ENCODE assay signal across 9 cellular contexts in the genomic region with DNA sequence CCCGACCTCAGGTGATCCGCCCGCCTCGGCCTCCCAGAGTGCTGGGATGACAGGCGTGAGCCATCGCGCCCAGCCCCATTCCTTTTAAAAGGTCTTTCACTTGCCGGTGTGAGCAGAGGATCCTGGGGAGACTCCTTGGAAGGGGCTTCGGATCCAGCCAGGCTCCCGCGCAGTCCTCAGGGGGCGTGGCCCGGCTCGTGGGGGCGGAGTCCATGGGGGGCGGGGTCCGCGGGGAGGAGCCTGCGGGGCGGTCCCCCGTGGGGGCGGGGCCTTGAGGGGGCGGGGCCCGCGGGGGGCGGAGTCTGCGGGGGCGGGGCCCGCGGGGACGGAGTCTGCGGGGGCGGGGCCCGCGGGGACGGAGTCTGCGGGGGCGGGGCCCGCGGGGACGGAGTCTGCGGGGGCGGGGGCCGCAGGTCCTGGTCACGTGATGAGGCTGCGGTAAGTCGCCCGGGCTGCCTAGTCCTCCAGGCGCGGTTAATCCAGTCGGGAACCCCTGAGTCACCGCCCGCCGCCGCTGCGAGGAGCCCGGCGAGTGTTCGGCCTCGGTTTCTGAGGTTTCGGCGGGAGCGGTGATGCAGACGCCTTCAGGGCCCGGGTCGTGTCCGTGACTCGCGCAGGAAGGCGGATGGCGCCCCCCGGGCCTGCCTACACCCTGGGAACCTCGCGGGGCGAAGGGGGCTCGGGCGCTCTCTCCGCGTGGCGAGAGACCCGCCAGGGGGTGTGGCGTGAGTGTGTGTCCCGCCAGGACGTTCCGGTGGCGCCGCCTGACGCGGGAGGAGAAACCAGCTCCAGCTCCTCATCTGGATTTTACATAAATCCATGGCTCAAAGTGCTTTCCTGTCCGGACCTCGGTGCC. TPM values are rescaled to one million over a fixed set of nuclear protein-coding genes. Genes with fewer than 3 reads are reported as not detected.
A peak's percentile ranks its signal among the peaks of the same experiment; 100 is the strongest.
DNase-seq lines count a peak whose midpoint lies in the region; ATAC-seq and TF ChIP-seq lines count a peak whose summit lies in the region.
"Had no signal": no experiment of that assay in that cellular context is flagged by ENCODE, and none has a peak within 500 bp of the region (broad histone marks: within the 10 kb centered on the region; RNA-seq: fewer than 3 reads in every experiment).

No MANE protein-coding gene starts in this region.

- WGBS in gastroesophageal sphincter (ENCODE audit: low coverage in 1 of 2), 2 donors = no CpG with 5 or more reads among the region's 91 CpGs

- no peaks in the 10 kb centered on the region for H4K20me1 ChIP-seq in osteoblast (ENCODE audit: insufficient read depth, low read length)

- no peak for TF ChIP-seq POLR2A in gastroesophageal sphincter (IDR thresholded peaks at IDR 0.05)

- TF ChIP-seq CTCF in gastroesophageal sphincter (IDR thresholded peaks at IDR 0.05) = peak in 1 of 4 experiments; percentile 47
- no peak for TF ChIP-seq CTCF in osteoblast (IDR thresholded peaks at IDR 0.05; ENCODE audit: extremely low read depth, low read depth, low read length)

- no peaks in the 10 kb centered on the region for H3K79me2 ChIP-seq in osteoblast (ENCODE audit: insufficient read depth, low read length)

- H2AFZ ChIP-seq in osteoblast (ENCODE audit: low read length) = peak overlapping the region; percentile 87

- H3K9me3 ChIP-seq in gastroesophageal sphincter (no peaks in the 10 kb centered on the region), osteoblast (ENCODE audit: low read depth, low read length) (no peaks in the 10 kb centered on the region)

- peak; percentile 75 for DNase-seq in D341Med (ENCODE audit: low spot score)
- peak; percentile 52 for DNase-seq in NCI-H460 (ENCODE audit: extremely low read depth, low read depth)
- DNase-seq in activated gamma-delta T cell (lab: John Stamatoyannopoulos, UW) = peak; percentile 56
- peak; percentile 97 for DNase-seq in osteoblast (ENCODE audit: insufficient read length, low spot score, missing footprints)

- H3K4me1 ChIP-seq in gastroesophageal sphincter (peaks cover 0 to 16% (median 0%) of the 10 kb centered on the region in 3 donors), osteoblast (ENCODE audit: insufficient read depth, low read length) (no peaks in the 10 kb centered on the region)

- H3K27ac ChIP-seq in gastroesophageal sphincter = peak overlapping the region in 3 of 4 donors; percentile 76 to 86 (median 84)
- H3K27ac ChIP-seq in osteoblast (ENCODE audit: low read depth, low read length) = no peak overlapping the region
- H3K27ac ChIP-seq: KMS-11 had no signal

- H3K4me3 ChIP-seq in gastroesophageal sphincter (peak overlapping the region; percentile 39 to 67), osteoblast (ENCODE audit: insufficient read depth, low read length) (peak overlapping the region; percentile 72)

- H3K27me3 ChIP-seq in gastroesophageal sphincter = no peaks in the 10 kb centered on the region
- H3K27me3 ChIP-seq in osteoblast (ENCODE audit: insufficient read depth, low read length) = no peaks in the 10 kb centered on the region

- ATAC-seq in gastroesophageal sphincter = peak; percentile 81
- ATAC-seq in GM21576 (IDR thresholded peaks at IDR 0.05; ENCODE audit: unreplicated experiment) = no peak
- ATAC-seq in HG02973 (IDR thresholded peaks at IDR 0.05; ENCODE audit: unreplicated experiment) = no peak
- no peak for ATAC-seq in HG03139 (IDR thresholded peaks at IDR 0.05; ENCODE audit: unreplicated experiment)

- H3K4me2 ChIP-seq in osteoblast (ENCODE audit: insufficient read depth, low read length) = peak overlapping the region; percentile 82
- H3K4me2 ChIP-seq: KMS-11 had no signal

- H3K36me3 ChIP-seq in gastroesophageal sphincter = no peaks in the 10 kb centered on the region
- no peaks in the 10 kb centered on the region for H3K36me3 ChIP-seq in osteoblast (ENCODE audit: insufficient read depth, low read length)

- TF ChIP-seq EP300 in gastroesophageal sphincter (IDR thresholded peaks at IDR 0.05) = no peak

RNA-seq across cellular contexts. Expression of gene ABR, which starts 23.6 kb away (rescaled TPM):
- 14.4 and 19.0 TPM in 2 replicates for total RNA-seq in NCI-H460 (2014; rRNA removed; shearing (Covaris generic))
- 21.5 and 28.0 TPM in 2 replicates for polyA plus RNA-seq in NCI-H460 (2014; cell fraction: nucleus; rRNA removed)
- total RNA-seq in gastroesophageal sphincter (100 to 1,000 TPM in 3 of 4 donors, 10 to 100 TPM in 1; 62.6 to 147 (median 114) TPM), osteoblast (156 and 163 TPM in 2 replicates)
